In the genomic region with DNA sequence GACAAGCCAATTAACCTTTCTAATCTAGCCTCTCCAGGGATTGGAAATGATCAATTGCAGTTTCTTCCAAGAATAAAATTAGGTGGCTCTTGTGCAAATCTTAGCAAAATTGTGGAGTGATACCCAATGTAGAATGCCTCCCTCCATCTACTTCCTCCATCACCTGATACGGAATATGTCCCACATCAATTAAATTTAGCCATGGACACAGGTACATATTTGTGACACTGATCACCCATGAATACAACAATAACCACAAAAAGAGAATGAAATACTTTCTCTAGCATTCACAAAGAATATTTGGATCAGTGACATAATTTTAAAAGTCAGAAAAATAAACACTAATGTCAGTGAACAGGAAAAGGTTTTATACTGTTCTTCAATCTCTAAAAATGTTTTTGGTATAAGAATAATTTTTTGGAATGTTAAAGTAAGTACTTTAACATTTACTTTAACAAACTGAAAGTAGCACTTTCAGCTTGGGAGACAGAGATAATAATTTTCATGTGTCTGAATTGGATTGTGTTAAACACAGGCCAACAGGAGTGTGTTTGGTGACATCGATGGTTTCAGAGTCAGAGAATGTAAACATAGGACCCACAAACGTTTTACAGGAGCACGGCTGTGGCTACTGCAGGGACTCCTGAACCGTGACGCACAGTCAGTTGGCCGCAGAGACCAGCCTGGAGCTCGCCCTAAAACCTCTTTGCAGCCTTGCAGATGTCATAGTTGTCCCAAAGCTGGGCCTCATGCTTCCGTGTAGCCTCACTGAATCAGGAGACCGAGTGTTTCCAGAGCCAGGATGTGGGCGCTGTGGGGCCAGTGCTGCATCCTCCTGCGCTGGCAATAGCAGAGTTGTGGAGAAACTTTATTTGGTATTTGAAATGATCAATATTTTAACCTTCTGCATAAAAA, we compare ENCODE assay signal across 1 cellular context.
TF ChIP-seq lines count a peak whose summit lies in the region.

No MANE protein-coding gene starts in this region.

TF ChIP-seq in HepG2, 621 proteins besides CTCF, POLR2A, EP300 and RAD21 (continued from another document):
- TF ChIP-seq, protein P1, sequence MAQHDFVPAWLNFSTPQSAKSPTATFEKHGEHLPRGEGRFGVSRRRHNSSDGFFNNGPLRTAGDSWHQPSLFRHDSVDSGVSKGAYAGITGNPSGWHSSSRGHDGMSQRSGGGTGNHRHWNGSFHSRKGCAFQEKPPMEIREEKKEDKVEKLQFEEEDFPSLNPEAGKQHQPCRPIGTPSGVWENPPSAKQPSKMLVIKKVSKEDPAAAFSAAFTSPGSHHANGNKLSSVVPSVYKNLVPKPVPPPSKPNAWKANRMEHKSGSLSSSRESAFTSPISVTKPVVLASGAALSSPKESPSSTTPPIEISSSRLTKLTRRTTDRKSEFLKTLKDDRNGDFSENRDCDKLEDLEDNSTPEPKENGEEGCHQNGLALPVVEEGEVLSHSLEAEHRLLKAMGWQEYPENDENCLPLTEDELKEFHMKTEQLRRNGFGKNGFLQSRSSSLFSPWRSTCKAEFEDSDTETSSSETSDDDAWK (CRISPR knock-in tag; IDR thresholded peaks at IDR 0.05) = no peak
- TF ChIP-seq, protein P2, sequence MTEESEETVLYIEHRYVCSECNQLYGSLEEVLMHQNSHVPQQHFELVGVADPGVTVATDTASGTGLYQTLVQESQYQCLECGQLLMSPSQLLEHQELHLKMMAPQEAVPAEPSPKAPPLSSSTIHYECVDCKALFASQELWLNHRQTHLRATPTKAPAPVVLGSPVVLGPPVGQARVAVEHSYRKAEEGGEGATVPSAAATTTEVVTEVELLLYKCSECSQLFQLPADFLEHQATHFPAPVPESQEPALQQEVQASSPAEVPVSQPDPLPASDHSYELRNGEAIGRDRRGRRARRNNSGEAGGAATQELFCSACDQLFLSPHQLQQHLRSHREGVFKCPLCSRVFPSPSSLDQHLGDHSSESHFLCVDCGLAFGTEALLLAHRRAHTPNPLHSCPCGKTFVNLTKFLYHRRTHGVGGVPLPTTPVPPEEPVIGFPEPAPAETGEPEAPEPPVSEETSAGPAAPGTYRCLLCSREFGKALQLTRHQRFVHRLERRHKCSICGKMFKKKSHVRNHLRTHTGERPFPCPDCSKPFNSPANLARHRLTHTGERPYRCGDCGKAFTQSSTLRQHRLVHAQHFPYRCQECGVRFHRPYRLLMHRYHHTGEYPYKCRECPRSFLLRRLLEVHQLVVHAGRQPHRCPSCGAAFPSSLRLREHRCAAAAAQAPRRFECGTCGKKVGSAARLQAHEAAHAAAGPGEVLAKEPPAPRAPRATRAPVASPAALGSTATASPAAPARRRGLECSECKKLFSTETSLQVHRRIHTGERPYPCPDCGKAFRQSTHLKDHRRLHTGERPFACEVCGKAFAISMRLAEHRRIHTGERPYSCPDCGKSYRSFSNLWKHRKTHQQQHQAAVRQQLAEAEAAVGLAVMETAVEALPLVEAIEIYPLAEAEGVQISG (CRISPR knock-in tag; IDR thresholded peaks at IDR 0.05) = no peak
- TF ChIP-seq TOPORS (CRISPR knock-in tag; IDR thresholded peaks at IDR 0.05) (no peak), KDM5A (IDR thresholded peaks at IDR 0.05; ENCODE audit: borderline replicate concordance, low read length) (no peak), ELF4 (CRISPR knock-in tag; IDR thresholded peaks at IDR 0.05; ENCODE audit: borderline replicate concordance) (no peak), ZNF615 (CRISPR knock-in tag; IDR thresholded peaks at IDR 0.05; ENCODE audit: borderline replicate concordance) (no peak), ZNF781 (CRISPR knock-in tag; IDR thresholded peaks at IDR 0.05; ENCODE audit: borderline replicate concordance, not compliant biosample characterization) (no peak), ZNF367 (CRISPR knock-in tag; IDR thresholded peaks at IDR 0.05; ENCODE audit: borderline replicate concordance) (no peak), PHB2 (IDR thresholded peaks at IDR 0.05; ENCODE audit: partially characterized antibody) (no peak), ZFP82 (CRISPR knock-in tag; IDR thresholded peaks at IDR 0.05; ENCODE audit: borderline replicate concordance) (no peak), PITX1 (CRISPR knock-in tag; IDR thresholded peaks at IDR 0.05) (no peak)
- TF ChIP-seq, protein P3, sequence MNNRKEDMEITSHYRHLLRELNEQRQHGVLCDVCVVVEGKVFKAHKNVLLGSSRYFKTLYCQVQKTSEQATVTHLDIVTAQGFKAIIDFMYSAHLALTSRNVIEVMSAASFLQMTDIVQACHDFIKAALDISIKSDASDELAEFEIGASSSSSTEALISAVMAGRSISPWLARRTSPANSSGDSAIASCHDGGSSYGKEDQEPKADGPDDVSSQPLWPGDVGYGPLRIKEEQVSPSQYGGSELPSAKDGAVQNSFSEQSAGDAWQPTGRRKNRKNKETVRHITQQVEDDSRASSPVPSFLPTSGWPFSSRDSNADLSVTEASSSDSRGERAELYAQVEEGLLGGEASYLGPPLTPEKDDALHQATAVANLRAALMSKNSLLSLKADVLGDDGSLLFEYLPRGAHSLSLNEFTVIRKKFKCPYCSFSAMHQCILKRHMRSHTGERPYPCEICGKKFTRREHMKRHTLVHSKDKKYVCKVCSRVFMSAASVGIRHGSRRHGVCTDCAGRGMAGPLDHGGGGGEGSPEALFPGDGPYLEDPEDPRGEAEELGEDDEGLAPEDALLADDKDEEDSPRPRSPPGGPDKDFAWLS (CRISPR knock-in tag; IDR thresholded peaks at IDR 0.05; ENCODE audit: borderline replicate concordance) = no peak
- TF ChIP-seq, protein P4, sequence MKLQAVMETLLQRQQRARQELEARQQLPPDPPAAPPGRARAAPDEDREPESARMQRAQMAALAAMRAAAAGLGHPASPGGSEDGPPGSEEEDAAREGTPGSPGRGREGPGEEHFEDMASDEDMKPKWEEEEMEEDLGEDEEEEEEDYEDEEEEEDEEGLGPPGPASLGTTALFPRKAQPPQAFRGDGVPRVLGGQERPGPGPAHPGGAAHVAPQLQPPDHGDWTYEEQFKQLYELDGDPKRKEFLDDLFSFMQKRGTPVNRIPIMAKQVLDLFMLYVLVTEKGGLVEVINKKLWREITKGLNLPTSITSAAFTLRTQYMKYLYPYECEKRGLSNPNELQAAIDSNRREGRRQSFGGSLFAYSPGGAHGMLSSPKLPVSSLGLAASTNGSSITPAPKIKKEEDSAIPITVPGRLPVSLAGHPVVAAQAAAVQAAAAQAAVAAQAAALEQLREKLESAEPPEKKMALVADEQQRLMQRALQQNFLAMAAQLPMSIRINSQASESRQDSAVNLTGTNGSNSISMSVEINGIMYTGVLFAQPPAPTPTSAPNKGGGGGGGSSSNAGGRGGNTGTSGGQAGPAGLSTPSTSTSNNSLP (IDR thresholded peaks at IDR 0.05; ENCODE audit: low read depth, low read length) = no peak
- TF ChIP-seq, protein P5, sequence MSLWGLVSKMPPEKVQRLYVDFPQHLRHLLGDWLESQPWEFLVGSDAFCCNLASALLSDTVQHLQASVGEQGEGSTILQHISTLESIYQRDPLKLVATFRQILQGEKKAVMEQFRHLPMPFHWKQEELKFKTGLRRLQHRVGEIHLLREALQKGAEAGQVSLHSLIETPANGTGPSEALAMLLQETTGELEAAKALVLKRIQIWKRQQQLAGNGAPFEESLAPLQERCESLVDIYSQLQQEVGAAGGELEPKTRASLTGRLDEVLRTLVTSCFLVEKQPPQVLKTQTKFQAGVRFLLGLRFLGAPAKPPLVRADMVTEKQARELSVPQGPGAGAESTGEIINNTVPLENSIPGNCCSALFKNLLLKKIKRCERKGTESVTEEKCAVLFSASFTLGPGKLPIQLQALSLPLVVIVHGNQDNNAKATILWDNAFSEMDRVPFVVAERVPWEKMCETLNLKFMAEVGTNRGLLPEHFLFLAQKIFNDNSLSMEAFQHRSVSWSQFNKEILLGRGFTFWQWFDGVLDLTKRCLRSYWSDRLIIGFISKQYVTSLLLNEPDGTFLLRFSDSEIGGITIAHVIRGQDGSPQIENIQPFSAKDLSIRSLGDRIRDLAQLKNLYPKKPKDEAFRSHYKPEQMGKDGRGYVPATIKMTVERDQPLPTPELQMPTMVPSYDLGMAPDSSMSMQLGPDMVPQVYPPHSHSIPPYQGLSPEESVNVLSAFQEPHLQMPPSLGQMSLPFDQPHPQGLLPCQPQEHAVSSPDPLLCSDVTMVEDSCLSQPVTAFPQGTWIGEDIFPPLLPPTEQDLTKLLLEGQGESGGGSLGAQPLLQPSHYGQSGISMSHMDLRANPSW (CRISPR knock-in tag; IDR thresholded peaks at IDR 0.05; ENCODE audit: borderline replicate concordance) = no peak
- TF ChIP-seq, protein P6, sequence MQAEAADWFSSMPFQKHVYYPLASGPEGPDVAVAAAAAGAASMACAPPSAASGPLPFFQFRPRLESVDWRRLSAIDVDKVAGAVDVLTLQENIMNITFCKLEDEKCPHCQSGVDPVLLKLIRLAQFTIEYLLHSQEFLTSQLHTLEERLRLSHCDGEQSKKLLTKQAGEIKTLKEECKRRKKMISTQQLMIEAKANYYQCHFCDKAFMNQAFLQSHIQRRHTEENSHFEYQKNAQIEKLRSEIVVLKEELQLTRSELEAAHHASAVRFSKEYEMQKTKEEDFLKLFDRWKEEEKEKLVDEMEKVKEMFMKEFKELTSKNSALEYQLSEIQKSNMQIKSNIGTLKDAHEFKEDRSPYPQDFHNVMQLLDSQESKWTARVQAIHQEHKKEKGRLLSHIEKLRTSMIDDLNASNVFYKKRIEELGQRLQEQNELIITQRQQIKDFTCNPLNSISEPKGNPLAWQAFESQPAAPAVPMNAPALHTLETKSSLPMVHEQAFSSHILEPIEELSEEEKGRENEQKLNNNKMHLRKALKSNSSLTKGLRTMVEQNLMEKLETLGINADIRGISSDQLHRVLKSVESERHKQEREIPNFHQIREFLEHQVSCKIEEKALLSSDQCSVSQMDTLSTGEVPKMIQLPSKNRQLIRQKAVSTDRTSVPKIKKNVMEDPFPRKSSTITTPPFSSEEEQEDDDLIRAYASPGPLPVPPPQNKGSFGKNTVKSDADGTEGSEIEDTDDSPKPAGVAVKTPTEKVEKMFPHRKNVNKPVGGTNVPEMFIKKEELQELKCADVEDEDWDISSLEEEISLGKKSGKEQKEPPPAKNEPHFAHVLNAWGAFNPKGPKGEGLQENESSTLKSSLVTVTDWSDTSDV (CRISPR knock-in tag; IDR thresholded peaks at IDR 0.05) = no peak
- TF ChIP-seq, protein P7, sequence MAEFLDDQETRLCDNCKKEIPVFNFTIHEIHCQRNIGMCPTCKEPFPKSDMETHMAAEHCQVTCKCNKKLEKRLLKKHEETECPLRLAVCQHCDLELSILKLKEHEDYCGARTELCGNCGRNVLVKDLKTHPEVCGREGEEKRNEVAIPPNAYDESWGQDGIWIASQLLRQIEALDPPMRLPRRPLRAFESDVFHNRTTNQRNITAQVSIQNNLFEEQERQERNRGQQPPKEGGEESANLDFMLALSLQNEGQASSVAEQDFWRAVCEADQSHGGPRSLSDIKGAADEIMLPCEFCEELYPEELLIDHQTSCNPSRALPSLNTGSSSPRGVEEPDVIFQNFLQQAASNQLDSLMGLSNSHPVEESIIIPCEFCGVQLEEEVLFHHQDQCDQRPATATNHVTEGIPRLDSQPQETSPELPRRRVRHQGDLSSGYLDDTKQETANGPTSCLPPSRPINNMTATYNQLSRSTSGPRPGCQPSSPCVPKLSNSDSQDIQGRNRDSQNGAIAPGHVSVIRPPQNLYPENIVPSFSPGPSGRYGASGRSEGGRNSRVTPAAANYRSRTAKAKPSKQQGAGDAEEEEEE (CRISPR knock-in tag; IDR thresholded peaks at IDR 0.05; ENCODE audit: borderline replicate concordance) = no peak
- TF ChIP-seq, protein P8, sequence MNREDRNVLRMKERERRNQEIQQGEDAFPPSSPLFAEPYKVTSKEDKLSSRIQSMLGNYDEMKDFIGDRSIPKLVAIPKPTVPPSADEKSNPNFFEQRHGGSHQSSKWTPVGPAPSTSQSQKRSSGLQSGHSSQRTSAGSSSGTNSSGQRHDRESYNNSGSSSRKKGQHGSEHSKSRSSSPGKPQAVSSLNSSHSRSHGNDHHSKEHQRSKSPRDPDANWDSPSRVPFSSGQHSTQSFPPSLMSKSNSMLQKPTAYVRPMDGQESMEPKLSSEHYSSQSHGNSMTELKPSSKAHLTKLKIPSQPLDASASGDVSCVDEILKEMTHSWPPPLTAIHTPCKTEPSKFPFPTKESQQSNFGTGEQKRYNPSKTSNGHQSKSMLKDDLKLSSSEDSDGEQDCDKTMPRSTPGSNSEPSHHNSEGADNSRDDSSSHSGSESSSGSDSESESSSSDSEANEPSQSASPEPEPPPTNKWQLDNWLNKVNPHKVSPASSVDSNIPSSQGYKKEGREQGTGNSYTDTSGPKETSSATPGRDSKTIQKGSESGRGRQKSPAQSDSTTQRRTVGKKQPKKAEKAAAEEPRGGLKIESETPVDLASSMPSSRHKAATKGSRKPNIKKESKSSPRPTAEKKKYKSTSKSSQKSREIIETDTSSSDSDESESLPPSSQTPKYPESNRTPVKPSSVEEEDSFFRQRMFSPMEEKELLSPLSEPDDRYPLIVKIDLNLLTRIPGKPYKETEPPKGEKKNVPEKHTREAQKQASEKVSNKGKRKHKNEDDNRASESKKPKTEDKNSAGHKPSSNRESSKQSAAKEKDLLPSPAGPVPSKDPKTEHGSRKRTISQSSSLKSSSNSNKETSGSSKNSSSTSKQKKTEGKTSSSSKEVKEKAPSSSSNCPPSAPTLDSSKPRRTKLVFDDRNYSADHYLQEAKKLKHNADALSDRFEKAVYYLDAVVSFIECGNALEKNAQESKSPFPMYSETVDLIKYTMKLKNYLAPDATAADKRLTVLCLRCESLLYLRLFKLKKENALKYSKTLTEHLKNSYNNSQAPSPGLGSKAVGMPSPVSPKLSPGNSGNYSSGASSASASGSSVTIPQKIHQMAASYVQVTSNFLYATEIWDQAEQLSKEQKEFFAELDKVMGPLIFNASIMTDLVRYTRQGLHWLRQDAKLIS (CRISPR knock-in tag; IDR thresholded peaks at IDR 0.05) = no peak
